ENCODE assay signal across 36 cellular contexts in genomic region chrX:132094169-132094568, GRCh38. TPM values are rescaled to one million over a fixed set of nuclear protein-coding genes. Genes with fewer than 3 reads are reported as not detected.
DNase-seq lines count a peak whose midpoint lies in the region; ATAC-seq lines count a peak whose summit lies in the region.
"Had no signal": no experiment of that assay in that cellular context is flagged by ENCODE, and none has a peak within 500 bp of the region (broad histone marks: within the 10 kb centered on the region; RNA-seq: fewer than 3 reads in every experiment).

No MANE protein-coding gene starts in this region.

- H3K27me3 ChIP-seq in MG63 (no peaks in the 10 kb centered on the region), trophoblast cell (ENCODE audit: insufficient read depth, low read length) (no peaks in the 10 kb centered on the region)
- H3K27me3 ChIP-seq: foreskin keratinocyte, neutrophil, transverse colon had no signal

- no peak overlapping the region for H3K4ac ChIP-seq in trophoblast cell (ENCODE audit: low read depth, low read length)

- no peaks in the 10 kb centered on the region for H3K79me2 ChIP-seq in trophoblast cell (ENCODE audit: control insufficient read depth, insufficient read depth, low read length, poor library complexity)

- H2AFZ ChIP-seq in trophoblast cell (ENCODE audit: insufficient read depth, low read length, poor library complexity) = no peak overlapping the region

- ATAC-seq in HG02840 (IDR thresholded peaks at IDR 0.05; ENCODE audit: low FRiP score, unreplicated experiment) = no peak
- ATAC-seq in stimulated activated naive CD8-positive, alpha-beta T cell treated with anti-CD3 and anti-CD28 coated beads, Interleukin-15, Interleukin-2, amounts not matched to agents 100 U/mL and 50 U/mL, for 24 hours = no peak
- ATAC-seq: activated CD4-positive, alpha-beta T cell treated with anti-CD3 and anti-CD28 coated beads for 36 hours; foreskin keratinocyte; Panc1; sciatic nerve had no signal

- no peak overlapping the region for H2BK5ac ChIP-seq in trophoblast cell (ENCODE audit: low read depth, low read length, poor library complexity)

- H3K27ac ChIP-seq in trophoblast cell (ENCODE audit: low read depth, low read length) = peak overlapping the region; percentile 33
- H3K27ac ChIP-seq: C4-2B, epithelial cell of prostate, foreskin keratinocyte, neutrophil, transverse colon, VCaP had no signal

- no CpG with 5 or more reads among the region's 2 CpGs for WGBS in trophoblast cell (ENCODE audit: extremely low coverage, insufficient coverage, insufficient read length)

- peaks cover 2 to 7% of the 10 kb centered on the region in 2 experiments for H3K4me1 ChIP-seq in trophoblast cell (ENCODE audit: control insufficient read depth in 1 of 2, insufficient read depth in 2 of 2, low read length in 2 of 2)
- H3K4me1 ChIP-seq: foreskin keratinocyte, transverse colon had no signal

- H4K91ac ChIP-seq in trophoblast cell (ENCODE audit: low read depth, low read length) = no peak overlapping the region

- H3K4me2 ChIP-seq in trophoblast cell (ENCODE audit: low read length) = no peak overlapping the region

- no peak overlapping the region for H3K14ac ChIP-seq in trophoblast cell (ENCODE audit: low read length)

- no peak overlapping the region for H4K12ac ChIP-seq in trophoblast cell (ENCODE audit: low read depth, low read length)

- no peak overlapping the region for H3K4me3 ChIP-seq in MG63
- no peak overlapping the region for H3K4me3 ChIP-seq in trophoblast cell (ENCODE audit: low read depth, low read length)
- H3K4me3 ChIP-seq: transverse colon had no signal

- H2BK12ac ChIP-seq in trophoblast cell (ENCODE audit: low read length) = no peak overlapping the region

- no peak overlapping the region for H3K18ac ChIP-seq in trophoblast cell (ENCODE audit: low read length)

- no peak overlapping the region for H2BK120ac ChIP-seq in trophoblast cell (ENCODE audit: insufficient read depth, low read length, poor library complexity)

- no peaks in the 10 kb centered on the region for H3K79me1 ChIP-seq in trophoblast cell (ENCODE audit: low read length)

- no peak overlapping the region for H2AK5ac ChIP-seq in trophoblast cell (ENCODE audit: low read length)

- H3K9me3 ChIP-seq in MG63 = no peaks in the 10 kb centered on the region
- H3K9me3 ChIP-seq in trophoblast cell (ENCODE audit: insufficient read depth, low read depth, low read length) = no peaks in the 10 kb centered on the region
- H3K9me3 ChIP-seq: neutrophil, transverse colon had no signal

- H3K36me3 ChIP-seq in MG63 = no peaks in the 10 kb centered on the region
- no peaks in the 10 kb centered on the region for H3K36me3 ChIP-seq in trophoblast cell (ENCODE audit: control insufficient read depth in 1 of 2, insufficient read depth in 2 of 2, low read length in 2 of 2)
- H3K36me3 ChIP-seq: neutrophil, transverse colon had no signal

- H3K9ac ChIP-seq in trophoblast cell (ENCODE audit: low read length) = no peak overlapping the region

- no peak overlapping the region for H4K8ac ChIP-seq in trophoblast cell (ENCODE audit: low read depth, low read length)

- H3K23ac ChIP-seq in trophoblast cell (ENCODE audit: low read length) = no peak overlapping the region

- DNase-seq in GM03348 (ENCODE audit: low spot score) = peak; percentile 6
- DNase-seq in MG63 = peak; percentile 76
- DNase-seq in fibroblast of gingiva (ENCODE audit: low read depth) = peak; percentile 27
- no peak for DNase-seq in trophoblast cell
- DNase-seq in T-helper 2 cell = no peak
- no peak for DNase-seq in H4 (ENCODE audit: low spot score)
- no peak for DNase-seq in stimulated activated naive CD8-positive, alpha-beta T cell treated with anti-CD3 and anti-CD28 coated beads, Interleukin-15, Interleukin-2, amounts not matched to agents 100 U/mL and 50 U/mL, for 24 hours
- DNase-seq: activated CD4-positive, alpha-beta T cell treated with anti-CD3 and anti-CD28 coated beads for 36 hours; activated effector memory CD4-positive, alpha-beta T cell treated with Interleukin-2 at 50 U/mL for 16 hours; activated naive CD8-positive, alpha-beta T cell treated with anti-CD3 and anti-CD28 coated beads for 36 hours; activated T-cell treated with anti-CD3 and anti-CD28 coated beads, Interleukin-2, amount 50 U/mL, for 1 hour; aorta; central memory CD4-positive, alpha-beta T cell; cortex of kidney; DMS79 treated with DMSO at 0.1 percent for 48 hours; effector memory CD4-positive, alpha-beta T cell; foreskin keratinocyte; GF-D8; H9; head of caudate nucleus; Karpas-422; naive B cell; NCI-H345; SHP77 treated with DMSO at 0.1 percent for 48 hours; stimulated activated CD4-positive, alpha-beta T cell treated with anti-CD3 and anti-CD28 coated beads, Interleukin-4, amount 100 ng/mL, for 24 hours; T-helper 9 cell; transverse colon had no signal

RNA-seq across cellular contexts. Expression of gene FRMD7, which starts 33.7 kb away (rescaled TPM):
- not detected in 2 replicates for total RNA-seq in MG63 (2014; rRNA removed; shearing (Covaris generic); ENCODE audit: low replicate concordance)
- polyA plus RNA-seq in trophoblast cell (2013) = 0.14 and 0.18 TPM in 2 replicates
- not detected in 2 replicates for total RNA-seq in H4 (2014; rRNA removed; shearing (Covaris generic))
- total RNA-seq: activated CD4-positive, alpha-beta T cell treated with anti-CD3 and anti-CD28 coated beads for 36 hours; activated CD8-positive, alpha-beta memory T cell treated with anti-CD3 and anti-CD28 coated beads for 36 hours; activated naive CD8-positive, alpha-beta T cell treated with anti-CD3 and anti-CD28 coated beads for 36 hours; foreskin keratinocyte; H9; progenitor cell of endocrine pancreas; sciatic nerve; transverse colon had no signal
- polyA plus RNA-seq: foreskin keratinocyte had no signal

Comparison
In these comparisons a context has a peak if more than half of its experiments do, and no peak if none do; other contexts are left out.
1. DNase-seq: peak in GM03348 (single experiment), MG63 (single experiment) and fibroblast of gingiva (single experiment); none in trophoblast cell (0 of 2), T-helper 2 cell (0 of 5), H4 (single experiment) and stimulated activated naive CD8-positive, alpha-beta T cell treated with anti-CD3 and anti-CD28 coated beads, Interleukin-15, Interleukin-2, amounts not matched to agents 100 U/mL and 50 U/mL, for 24 hours (single experiment).